ENCODE assay signal across 13 cellular contexts in genomic region chr16:11824362-11824761, GRCh38. TPM values are rescaled to one million over a fixed set of nuclear protein-coding genes. Genes with fewer than 3 reads are reported as not detected.
DNase-seq lines count a peak whose midpoint lies in the region; ATAC-seq, FAIRE-seq and TF ChIP-seq lines count a peak whose summit lies in the region.
"Had no signal": no experiment of that assay in that cellular context is flagged by ENCODE, and none has a peak within 500 bp of the region (broad histone marks: within the 10 kb centered on the region; RNA-seq: fewer than 3 reads in every experiment).

No MANE protein-coding gene starts in this region.

- H3K27ac ChIP-seq in left lung (no peak overlapping the region), thoracic aorta (peak overlapping the region in 1 of 2 donors; percentile 43)

- H3K4me1 Mint-ChIP-seq in HFFc6 (ENCODE audit: low read depth), result peaks cover 8% of the 10 kb centered on the region; the same call in 1 of the 2 replicates
- H3K4me1 Mint-ChIP-seq: natural killer cell had no signal

- H3K27me3 ChIP-seq in left lung (no peaks in the 10 kb centered on the region), thoracic aorta (replicated peaks; ENCODE audit: insufficient read depth) (no peaks in the 10 kb centered on the region)

- TF ChIP-seq CTCF in HFFc6 (IDR thresholded peaks at IDR 0.05) (no peak), left lung (IDR thresholded peaks at IDR 0.05) (no peak), thoracic aorta (IDR thresholded peaks at IDR 0.05) (no peak)

- H3K36me3 ChIP-seq in left lung (no peaks in the 10 kb centered on the region), thoracic aorta (no peaks in the 10 kb centered on the region)

- no peak overlapping the region for H3K27ac Mint-ChIP-seq in HFFc6
- H3K27ac Mint-ChIP-seq: natural killer cell had no signal

- H3K27me3 Mint-ChIP-seq in HFFc6 (ENCODE audit: insufficient read depth), result no peaks in the 10 kb centered on the region; the same call in 1 of the 2 replicates

- no peak for TF ChIP-seq POLR2A in H54 (IDR thresholded peaks at IDR 0.05; ENCODE audit: low read depth, low read length)

- FAIRE-seq in H54 (lab: Jason Lieb, UNC), result no peak

- no peak overlapping the region for H3K4me3 Mint-ChIP-seq in HFFc6
- H3K4me3 Mint-ChIP-seq: natural killer cell had no signal

- intact Hi-C loops in left lung (cut with DNase I), result no loop called here

- H3K36me3 Mint-ChIP-seq in HFFc6 (ENCODE audit: low read depth), result no peaks in the 10 kb centered on the region
- H3K36me3 Mint-ChIP-seq: natural killer cell had no signal

- H3K9me3 ChIP-seq in left lung, result no peaks in the 10 kb centered on the region
- no peaks in the 10 kb centered on the region for H3K9me3 ChIP-seq in thoracic aorta

- peak; percentile 25 for DNase-seq in HFFc6
- DNase-seq in SKM-1 treated with dmso at 0.1 percent for 144 hours (lab: John Stamatoyannopoulos, UW; ENCODE audit: unreplicated experiment), result peak; percentile 94
- DNase-seq in left lung, result peak in 1 of 2 donors; percentile 69
- no peak for DNase-seq in thoracic aorta (ENCODE audit: low spot score)
- no peak for DNase-seq in D341Med (ENCODE audit: low spot score)
- no peak for DNase-seq in H54 (ENCODE audit: insufficient read length, low spot score)
- DNase-seq: activated CD4-positive, alpha-beta T cell treated with anti-CD3 and anti-CD28 coated beads for 1 hour; activated naive CD4-positive, alpha-beta T cell treated with Interleukin-2 at 50 U/mL for 16 hours; MM.1S; natural killer cell; substantia nigra had no signal

- no peak overlapping the region for H3K4me3 ChIP-seq in left lung
- no peak overlapping the region for H3K4me3 ChIP-seq in thoracic aorta

- no peaks in the 10 kb centered on the region for H3K9me3 Mint-ChIP-seq in HFFc6
- H3K9me3 Mint-ChIP-seq: natural killer cell had no signal

- ATAC-seq in left lung, result peak; percentile 76
- ATAC-seq in thoracic aorta (ENCODE audit: insufficient number of reproducible peaks, low FRiP score, low read depth), result peak; percentile 82
- ATAC-seq in GM19455 (IDR thresholded peaks at IDR 0.05; ENCODE audit: unreplicated experiment), result no peak
- ATAC-seq in GM21447 (IDR thresholded peaks at IDR 0.05; ENCODE audit: unreplicated experiment), result no peak

- H3K4me1 ChIP-seq in left lung (peaks cover 2 to 36% of the 10 kb centered on the region in 2 donors), thoracic aorta (ENCODE audit: control insufficient read depth in 1 of 2, low read depth in 2 of 2) (peaks cover 9 to 14% of the 10 kb centered on the region in 2 donors)

RNA-seq across cellular contexts. Expression of gene RSL1D1, which starts 27.0 kb away (rescaled TPM):
- total RNA-seq in HFFc6 (2021; fragmentation: NEBNext Ultra II Directional; extraction: Animal tissue kit (Norgen Biotek cat#: 25700)), result 100 to 1,000 TPM; 151 to 193 (median 168) TPM
- 100 to 1,000 TPM in 1 of 2 donors, 10 to 100 TPM in 1; 88.3 to 102 TPM for total RNA-seq in left lung
- 100 to 1,000 TPM in 1 of 2 donors, 10 to 100 TPM in 1; 51.2 to 184 TPM for total RNA-seq in thoracic aorta

RNA-seq across cellular contexts. Expression of gene ZC3H7A, which starts 27.3 kb away (rescaled TPM):
- total RNA-seq in HFFc6 (2021; fragmentation: NEBNext Ultra II Directional; extraction: Animal tissue kit (Norgen Biotek cat#: 25700)), result 10 to 100 TPM; 56.5 to 73.0 (median 63.5) TPM
- total RNA-seq in left lung (10 to 100 TPM; 48.3 to 48.9 TPM), thoracic aorta (10 to 100 TPM; 47.8 to 86.1 TPM)

Comparison
In these comparisons a context has a peak if more than half of its experiments do, and no peak if none do; other contexts are left out.
1. DNase-seq: peak in HFFc6 (single experiment) and SKM-1 treated with dmso at 0.1 percent for 144 hours (single experiment); none in thoracic aorta (single experiment), D341Med (single experiment) and H54 (single experiment).
2. ATAC-seq: peak in left lung (single experiment) and thoracic aorta (single experiment); none in GM19455 (single experiment) and GM21447 (single experiment).